Comparison of ENCODE assay signal across 8 cellular contexts in the genomic region with DNA sequence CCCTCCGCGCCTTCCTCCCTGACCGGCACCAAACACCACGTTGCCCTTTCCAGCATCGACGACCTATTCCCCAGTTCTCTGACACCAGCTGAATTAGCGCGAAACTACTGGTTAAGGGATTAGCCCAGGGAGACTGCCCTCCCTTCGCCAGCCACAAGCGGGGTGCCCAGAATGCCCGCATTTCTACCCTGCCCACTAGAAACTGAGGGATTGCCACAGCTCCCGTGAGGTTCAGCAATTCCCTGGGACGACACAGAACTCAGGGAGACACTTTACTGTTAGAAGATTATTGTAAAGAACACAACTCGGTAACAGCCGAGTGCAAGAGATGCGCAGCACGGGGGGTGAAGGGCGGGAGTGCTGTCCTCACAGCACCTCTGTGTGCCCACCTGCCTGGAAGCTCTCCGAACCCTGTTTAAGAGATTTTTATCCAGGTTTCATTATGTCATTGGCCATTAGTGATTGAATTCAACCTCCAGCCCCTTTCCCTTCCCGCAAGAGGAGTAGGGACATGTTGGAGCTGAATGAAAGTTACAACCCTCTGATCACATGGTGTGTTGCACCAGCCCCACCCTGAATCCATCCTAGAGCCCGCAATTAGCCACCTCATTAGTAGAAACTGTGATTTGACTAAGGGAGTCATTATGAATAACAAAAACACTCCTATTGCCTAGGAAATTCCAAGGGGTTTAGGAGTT. TPM values are rescaled to one million over a fixed set of nuclear protein-coding genes. Genes with fewer than 3 reads are reported as not detected.
A peak's percentile ranks its signal among the peaks of the same experiment; 100 is the strongest.
DNase-seq lines count a peak whose midpoint lies in the region; ATAC-seq and TF ChIP-seq lines count a peak whose summit lies in the region.

No MANE protein-coding gene starts in this region.

- H3K27me3 Mint-ChIP-seq in WTC11 (ENCODE audit: low read depth): peaks cover 18% of the 10 kb centered on the region
- H3K27me3 Mint-ChIP-seq in stimulated activated memory B cell treated with anti-CD40 and anti-IgM and Interleukin-4, amounts not matched to agents 10 μg/mL and 1 μg/mL and 100 μg/mL, for 72 hours: no peaks in the 10 kb centered on the region

- H3K36me3 Mint-ChIP-seq in WTC11: no peaks in the 10 kb centered on the region
- H3K36me3 Mint-ChIP-seq in stimulated activated memory B cell treated with anti-CD40 and anti-IgM and Interleukin-4, amounts not matched to agents 10 μg/mL and 1 μg/mL and 100 μg/mL, for 72 hours: no peaks in the 10 kb centered on the region

- no peaks in the 10 kb centered on the region for H3K9me3 Mint-ChIP-seq in WTC11
- no peaks in the 10 kb centered on the region for H3K9me3 Mint-ChIP-seq in stimulated activated memory B cell treated with anti-CD40 and anti-IgM and Interleukin-4, amounts not matched to agents 10 μg/mL and 1 μg/mL and 100 μg/mL, for 72 hours

- peaks cover 0 to 5% of the 10 kb centered on the region in 2 donors for H3K4me1 ChIP-seq in right atrium auricular region

- peaks cover 0 to 2% of the 10 kb centered on the region in 2 donors for H3K27me3 ChIP-seq in right atrium auricular region

- peak overlapping the region; percentile 94 for H3K27ac Mint-ChIP-seq in WTC11
- peak overlapping the region; percentile 81 for H3K27ac Mint-ChIP-seq in stimulated activated memory B cell treated with anti-CD40 and anti-IgM and Interleukin-4, amounts not matched to agents 10 μg/mL and 1 μg/mL and 100 μg/mL, for 72 hours

- CTCF ChIA-PET in WTC11 (lab: Charles Lee): interaction anchor here (0.6 to 4.6 kb wide), 12 partner anchors 9 to 210 kb away, joined by 3 to 48 read pairs (median 8); partner anchors contain the start of genes HLCS and RIPPLY3

- no peak for TF ChIP-seq CTCF in WTC11 (IDR thresholded peaks at IDR 0.05)
- TF ChIP-seq CTCF in right atrium auricular region (IDR thresholded peaks at IDR 0.05): no peak

- peak overlapping the region; percentile 89 to 97 for H3K27ac ChIP-seq in right atrium auricular region

- peak overlapping the region; percentile 70 to 75 for H3K4me3 ChIP-seq in right atrium auricular region

- DNase-seq in NCI-H2107 treated with DMSO at 0.1 percent for 48 hours (lab: John Stamatoyannopoulos, UW; ENCODE audit: unreplicated experiment) (peak; percentile 68), NCI-H2107 (lab: John Stamatoyannopoulos, UW) (no peak), WTC11 (ENCODE audit: low spot score) (no peak), right atrium auricular region (ENCODE audit: low spot score) (no peak), UCSD-AML1 (lab: John Stamatoyannopoulos, UW; ENCODE audit: unreplicated experiment) (no peak), H4 (ENCODE audit: low spot score) (no peak), mesenteric fat pad (ENCODE audit: low spot score) (no peak)

- peak overlapping the region; percentile 76 for H3K4me3 Mint-ChIP-seq in WTC11
- peak overlapping the region; percentile 87 for H3K4me3 Mint-ChIP-seq in stimulated activated memory B cell treated with anti-CD40 and anti-IgM and Interleukin-4, amounts not matched to agents 10 μg/mL and 1 μg/mL and 100 μg/mL, for 72 hours

- H3K36me3 ChIP-seq in right atrium auricular region: no peaks in the 10 kb centered on the region

- ATAC-seq in WTC11: no peak
- ATAC-seq in stimulated activated memory B cell treated with anti-CD40 and anti-IgM and Interleukin-4, amounts not matched to agents 10 μg/mL and 1 μg/mL and 100 μg/mL, for 72 hours: no peak

- H3K9me3 ChIP-seq in right atrium auricular region: peaks cover 0 to 6% of the 10 kb centered on the region in 2 donors

- POLR2A ChIA-PET in WTC11 (lab: Charles Lee): interaction anchor here (1.0 kb wide), 2 partner anchors 16 to 48 kb away, joined by 3 to 4 read pairs; partner anchors contain the start of gene RIPPLY3

- peaks cover 32% of the 10 kb centered on the region for H3K4me1 Mint-ChIP-seq in WTC11
- peaks cover 6% of the 10 kb centered on the region for H3K4me1 Mint-ChIP-seq in stimulated activated memory B cell treated with anti-CD40 and anti-IgM and Interleukin-4, amounts not matched to agents 10 μg/mL and 1 μg/mL and 100 μg/mL, for 72 hours

TF ChIP-seq in WTC11, 78 proteins besides CTCF, POLR2A, EP300 and RAD21 (continues in another document):
- no peak for TF ChIP-seq KAT7 (CRISPR knock-in tag; IDR thresholded peaks at IDR 0.05; ENCODE audit: borderline replicate concordance)
- TF ChIP-seq CDX4 (CRISPR knock-in tag; IDR thresholded peaks at IDR 0.05; ENCODE audit: borderline replicate concordance): no peak
- TF ChIP-seq JAZF1 (CRISPR knock-in tag; IDR thresholded peaks at IDR 0.05): no peak
- TF ChIP-seq ZNF416 (CRISPR knock-in tag; IDR thresholded peaks at IDR 0.05): no peak
- no peak for TF ChIP-seq ZNF219 (CRISPR knock-in tag; IDR thresholded peaks at IDR 0.05; ENCODE audit: borderline replicate concordance)
- TF ChIP-seq SP1 (CRISPR knock-in tag; conservative IDR thresholded peaks at IDR 0.05): no peak
- TF ChIP-seq, protein P1, sequence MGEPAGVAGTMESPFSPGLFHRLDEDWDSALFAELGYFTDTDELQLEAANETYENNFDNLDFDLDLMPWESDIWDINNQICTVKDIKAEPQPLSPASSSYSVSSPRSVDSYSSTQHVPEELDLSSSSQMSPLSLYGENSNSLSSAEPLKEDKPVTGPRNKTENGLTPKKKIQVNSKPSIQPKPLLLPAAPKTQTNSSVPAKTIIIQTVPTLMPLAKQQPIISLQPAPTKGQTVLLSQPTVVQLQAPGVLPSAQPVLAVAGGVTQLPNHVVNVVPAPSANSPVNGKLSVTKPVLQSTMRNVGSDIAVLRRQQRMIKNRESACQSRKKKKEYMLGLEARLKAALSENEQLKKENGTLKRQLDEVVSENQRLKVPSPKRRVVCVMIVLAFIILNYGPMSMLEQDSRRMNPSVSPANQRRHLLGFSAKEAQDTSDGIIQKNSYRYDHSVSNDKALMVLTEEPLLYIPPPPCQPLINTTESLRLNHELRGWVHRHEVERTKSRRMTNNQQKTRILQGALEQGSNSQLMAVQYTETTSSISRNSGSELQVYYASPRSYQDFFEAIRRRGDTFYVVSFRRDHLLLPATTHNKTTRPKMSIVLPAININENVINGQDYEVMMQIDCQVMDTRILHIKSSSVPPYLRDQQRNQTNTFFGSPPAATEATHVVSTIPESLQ (CRISPR knock-in tag; IDR thresholded peaks at IDR 0.05): no peak
- no peak for TF ChIP-seq RELA (CRISPR knock-in tag; IDR thresholded peaks at IDR 0.05; ENCODE audit: borderline replicate concordance)
- no peak for TF ChIP-seq MXD4 (CRISPR knock-in tag; IDR thresholded peaks at IDR 0.05; ENCODE audit: borderline replicate concordance)
- TF ChIP-seq OVOL2 (CRISPR knock-in tag; IDR thresholded peaks at IDR 0.05; ENCODE audit: borderline replicate concordance): no peak
- TF ChIP-seq FOXP1 (CRISPR knock-in tag; IDR thresholded peaks at IDR 0.05; ENCODE audit: borderline replicate concordance): 0 out of 2 replicates have a peak, but pooled peaks have one; percentile 1
- no peak; the same call in 1 of the 2 replicates for TF ChIP-seq ZNF232 (CRISPR knock-in tag; IDR thresholded peaks at IDR 0.05)
- no peak for TF ChIP-seq CREM (CRISPR knock-in tag; IDR thresholded peaks at IDR 0.05)
- TF ChIP-seq, protein P2, sequence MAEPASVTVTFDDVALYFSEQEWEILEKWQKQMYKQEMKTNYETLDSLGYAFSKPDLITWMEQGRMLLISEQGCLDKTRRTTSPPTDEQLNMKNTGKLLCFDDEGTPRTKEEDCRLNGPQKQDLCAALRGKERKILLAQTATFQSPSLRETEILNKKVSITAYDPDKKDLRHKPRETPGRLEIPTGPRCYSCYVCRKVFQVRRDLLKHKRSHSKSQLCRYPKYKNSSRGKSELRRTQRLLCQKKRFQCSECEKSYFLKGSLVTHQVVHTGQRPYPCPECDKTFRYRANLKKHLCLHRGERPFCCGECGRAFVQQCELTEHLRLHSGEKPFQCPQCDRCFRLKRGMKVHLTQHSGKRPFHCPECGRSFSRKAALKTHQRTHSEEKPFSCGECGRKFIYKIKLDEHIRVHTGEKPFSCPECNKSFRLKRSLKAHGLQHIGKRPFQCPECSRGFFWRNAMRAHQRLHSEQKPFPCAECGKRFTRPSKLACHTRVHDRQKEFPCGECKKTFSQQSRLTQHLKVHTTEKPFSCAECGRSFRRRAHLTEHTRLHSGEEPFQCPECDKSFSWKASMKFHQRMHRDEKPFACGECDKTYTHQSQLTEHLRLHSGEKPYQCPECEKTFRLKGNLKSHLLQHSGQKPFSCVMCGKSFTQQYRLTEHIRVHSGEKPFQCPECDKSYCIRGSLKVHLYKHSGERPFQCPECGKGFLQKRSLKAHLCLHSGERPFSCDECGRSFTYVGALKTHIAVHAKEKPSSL (CRISPR knock-in tag; conservative IDR thresholded peaks at IDR 0.05): no peak

RNA-seq across cellular contexts. Expression of gene RIPPLY3, which starts 15.8 kb away (rescaled TPM):
- total RNA-seq in WTC11 (2021): 2.0 to 3.5 TPM (median 2.3 TPM) in 3 replicates
- total RNA-seq in right atrium auricular region: not detected
- not detected in 2 replicates for total RNA-seq in H4 (2014; rRNA removed; shearing (Covaris generic))
- total RNA-seq in mesenteric fat pad: not detected

RNA-seq across cellular contexts. Expression of gene HLCS, which starts 24.2 kb away (rescaled TPM):
- total RNA-seq in WTC11 (2021) (9.3 to 11.1 TPM (median 10.9 TPM) in 3 replicates), right atrium auricular region (10 to 100 TPM in 1 of 2 donors, 1 to 10 TPM in 1; 6.9 to 10.0 TPM), mesenteric fat pad (18.8 TPM)
- 26.0 and 31.7 TPM in 2 replicates for total RNA-seq in H4 (2014; rRNA removed; shearing (Covaris generic))
